Comparison of ENCODE assay signal across 12 cellular contexts in the genomic region with DNA sequence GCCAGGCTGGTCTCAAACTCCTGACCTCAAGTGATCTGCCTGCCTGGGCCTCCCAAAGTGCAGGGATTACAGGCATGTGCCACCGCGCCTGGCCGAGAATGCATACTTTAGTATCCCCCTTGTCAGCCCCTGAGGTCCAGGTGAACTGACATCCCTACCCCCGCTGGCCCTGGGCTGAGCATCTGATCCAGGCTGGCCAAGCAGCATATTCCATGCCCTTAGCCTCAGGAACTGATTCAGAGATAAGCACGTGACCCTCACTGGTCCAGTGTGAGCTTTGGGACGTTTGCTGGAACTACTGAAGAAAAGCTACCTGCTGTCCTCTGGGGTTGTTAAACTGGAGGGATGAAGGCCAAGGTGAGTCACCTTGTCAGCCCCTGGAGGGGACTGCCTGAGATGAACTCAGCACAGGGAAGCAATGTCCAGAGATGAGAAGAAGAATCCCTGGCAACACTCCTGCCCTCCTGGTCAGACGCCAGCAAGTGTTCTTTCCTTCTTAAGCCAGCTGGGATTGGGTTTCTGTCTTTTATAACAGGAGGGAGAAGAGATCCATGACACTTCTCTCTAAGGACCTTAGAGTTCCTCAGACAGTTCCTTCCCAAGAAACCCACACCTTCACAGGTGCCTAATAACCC. TPM values are rescaled to one million over a fixed set of nuclear protein-coding genes. Genes with fewer than 3 reads are reported as not detected.
DNase-seq lines count a peak whose midpoint lies in the region; ATAC-seq and TF ChIP-seq lines count a peak whose summit lies in the region.
"Had no signal": no experiment of that assay in that cellular context is flagged by ENCODE, and none has a peak within 500 bp of the region (broad histone marks: within the 10 kb centered on the region; RNA-seq: fewer than 3 reads in every experiment).

No MANE protein-coding gene starts in this region.

- H3K9me3 Mint-ChIP-seq in activated T-helper 2 cell treated with anti-CD3 and anti-CD28 coated beads, Interferon-gamma antibody, Interleukin-2, Interleukin-4, amounts not matched to agents 10 μg/mL and 5 μg/mL and 100 μg/mL, durations not matched to agents 14 hours and 24 hours and 36 hours, result no peaks in the 10 kb centered on the region
- no peaks in the 10 kb centered on the region for H3K9me3 Mint-ChIP-seq in immature natural killer cell
- no peaks in the 10 kb centered on the region for H3K9me3 Mint-ChIP-seq in stimulated activated naive CD8-positive, alpha-beta T cell treated with anti-CD3 and anti-CD28 coated beads, Interleukin-15, amount 100 ng/mL, for 72 hours

- no peak for TF ChIP-seq CTCF in mucosa of descending colon (IDR thresholded peaks at IDR 0.05)

- no peaks in the 10 kb centered on the region for H3K27me3 Mint-ChIP-seq in activated T-helper 2 cell treated with anti-CD3 and anti-CD28 coated beads, Interferon-gamma antibody, Interleukin-2, Interleukin-4, amounts not matched to agents 10 μg/mL and 5 μg/mL and 100 μg/mL, durations not matched to agents 14 hours and 24 hours and 36 hours (ENCODE audit: low read depth)
- H3K27me3 Mint-ChIP-seq in immature natural killer cell (ENCODE audit: low read depth in 3 of 3), result peaks cover 3 to 47% (median 22%) of the 10 kb centered on the region in 3 donors
- no peaks in the 10 kb centered on the region for H3K27me3 Mint-ChIP-seq in stimulated activated naive CD8-positive, alpha-beta T cell treated with anti-CD3 and anti-CD28 coated beads, Interleukin-15, amount 100 ng/mL, for 72 hours

- peak overlapping the region; percentile 38 for H3K27ac Mint-ChIP-seq in activated T-helper 2 cell treated with anti-CD3 and anti-CD28 coated beads, Interferon-gamma antibody, Interleukin-2, Interleukin-4, amounts not matched to agents 10 μg/mL and 5 μg/mL and 100 μg/mL, durations not matched to agents 14 hours and 24 hours and 36 hours
- peak overlapping the region; percentile 84 to 98 (median 90) for H3K27ac Mint-ChIP-seq in immature natural killer cell
- H3K27ac Mint-ChIP-seq in stimulated activated naive CD8-positive, alpha-beta T cell treated with anti-CD3 and anti-CD28 coated beads, Interleukin-15, amount 100 ng/mL, for 72 hours, result peak overlapping the region in 1 of 2 donors; percentile 15

- H3K4me1 ChIP-seq in mucosa of descending colon (ENCODE audit: low read depth), result no peaks in the 10 kb centered on the region
- H3K4me1 ChIP-seq: body of pancreas had no signal

- peaks cover 34% of the 10 kb centered on the region for H3K4me1 Mint-ChIP-seq in activated T-helper 2 cell treated with anti-CD3 and anti-CD28 coated beads, Interferon-gamma antibody, Interleukin-2, Interleukin-4, amounts not matched to agents 10 μg/mL and 5 μg/mL and 100 μg/mL, durations not matched to agents 14 hours and 24 hours and 36 hours (ENCODE audit: low read depth)
- H3K4me1 Mint-ChIP-seq in immature natural killer cell, result peaks cover 58 to 76% of the 10 kb centered on the region in 2 donors
- peaks cover 72% of the 10 kb centered on the region for H3K4me1 Mint-ChIP-seq in stimulated activated naive CD8-positive, alpha-beta T cell treated with anti-CD3 and anti-CD28 coated beads, Interleukin-15, amount 100 ng/mL, for 72 hours

- no peaks in the 10 kb centered on the region for H3K36me3 ChIP-seq in mucosa of descending colon (ENCODE audit: low read depth)

- H3K9me3 ChIP-seq in mucosa of descending colon, result no peaks in the 10 kb centered on the region
- H3K9me3 ChIP-seq: body of pancreas had no signal

- intact Hi-C loops in activated T-helper 2 cell treated with anti-CD3 and anti-CD28 coated beads, Interferon-gamma antibody, Interleukin-2, Interleukin-4, amounts not matched to agents 10 μg/mL and 5 μg/mL and 100 μg/mL, durations not matched to agents 14 hours and 24 hours and 36 hours (cut with micrococcal nuclease), result loop anchor here (2.0 to 5.0 kb wide), 3 partner anchors 47 to 123 kb away; a partner anchor contains a TSS
- intact Hi-C loops in mucosa of descending colon (cut with DNase I, micrococcal nuclease), result no loop called here

- DNase-seq in activated effector memory CD4-positive, alpha-beta T cell treated with anti-CD3 and anti-CD28 coated beads, Interleukin-2, amount 50 U/mL, for 16 hours, result peak; percentile 59
- DNase-seq in activated effector memory CD4-positive, alpha-beta T cell treated with Interleukin-2 at 50 U/mL for 16 hours, result no peak
- DNase-seq in activated T-helper 2 cell treated with anti-CD3 and anti-CD28 coated beads, Interferon-gamma antibody, Interleukin-2, Interleukin-4, amounts not matched to agents 10 μg/mL and 5 μg/mL and 100 μg/mL, durations not matched to agents 14 hours and 24 hours and 36 hours (ENCODE audit: low spot score), result no peak
- DNase-seq in immature natural killer cell, result no peak
- DNase-seq in stimulated activated naive CD8-positive, alpha-beta T cell treated with anti-CD3 and anti-CD28 coated beads, Interleukin-15, amount 100 ng/mL, for 72 hours, result no peak
- DNase-seq in NCI-H748 treated with DMSO at 0.1 percent for 48 hours (lab: John Stamatoyannopoulos, UW), result no peak
- no peak for DNase-seq in activated gamma-delta T cell (lab: John Stamatoyannopoulos, UW)
- DNase-seq in mucosa of descending colon, result no peak
- DNase-seq: GF-D8, midbrain, NCI-H526 treated with DMSO at 0.1 percent for 48 hours had no signal

- peaks cover 83% of the 10 kb centered on the region for H3K36me3 Mint-ChIP-seq in activated T-helper 2 cell treated with anti-CD3 and anti-CD28 coated beads, Interferon-gamma antibody, Interleukin-2, Interleukin-4, amounts not matched to agents 10 μg/mL and 5 μg/mL and 100 μg/mL, durations not matched to agents 14 hours and 24 hours and 36 hours (ENCODE audit: low read depth)
- H3K36me3 Mint-ChIP-seq in immature natural killer cell, result peaks cover 29 to 54% (median 34%) of the 10 kb centered on the region in 3 donors

- H3K4me3 Mint-ChIP-seq in activated T-helper 2 cell treated with anti-CD3 and anti-CD28 coated beads, Interferon-gamma antibody, Interleukin-2, Interleukin-4, amounts not matched to agents 10 μg/mL and 5 μg/mL and 100 μg/mL, durations not matched to agents 14 hours and 24 hours and 36 hours (ENCODE audit: low read depth), result peak overlapping the region; percentile 37
- H3K4me3 Mint-ChIP-seq in immature natural killer cell, result peak overlapping the region; percentile 35 to 87 (median 83)
- H3K4me3 Mint-ChIP-seq in stimulated activated naive CD8-positive, alpha-beta T cell treated with anti-CD3 and anti-CD28 coated beads, Interleukin-15, amount 100 ng/mL, for 72 hours, result peak overlapping the region; percentile 24 to 59

- ATAC-seq in stimulated activated naive CD8-positive, alpha-beta T cell treated with anti-CD3 and anti-CD28 coated beads, Interleukin-15, amount 100 ng/mL, for 72 hours, result no peak
- no peak for ATAC-seq in mucosa of descending colon
- ATAC-seq: body of pancreas had no signal

- H3K4me3 ChIP-seq in mucosa of descending colon, result no peak overlapping the region
- H3K4me3 ChIP-seq: body of pancreas had no signal

RNA-seq across cellular contexts. Expression of a gene that starts 59.1 kb away (rescaled TPM):
- total RNA-seq in activated T-helper 2 cell treated with anti-CD3 and anti-CD28 coated beads, Interferon-gamma antibody, Interleukin-2, Interleukin-4, amounts not matched to agents 10 μg/mL and 5 μg/mL and 100 μg/mL, durations not matched to agents 14 hours and 24 hours and 36 hours, result 47.3 and 51.4 TPM in 2 replicates
- 10 to 100 TPM; 13.6 to 29.1 (median 17.8) TPM for polyA plus RNA-seq in immature natural killer cell
- total RNA-seq in mucosa of descending colon, result 10 to 100 TPM; 37.2 to 50.2 (median 39.5) TPM
